ENCODE assay signal across 1 cellular context in the genomic region with DNA sequence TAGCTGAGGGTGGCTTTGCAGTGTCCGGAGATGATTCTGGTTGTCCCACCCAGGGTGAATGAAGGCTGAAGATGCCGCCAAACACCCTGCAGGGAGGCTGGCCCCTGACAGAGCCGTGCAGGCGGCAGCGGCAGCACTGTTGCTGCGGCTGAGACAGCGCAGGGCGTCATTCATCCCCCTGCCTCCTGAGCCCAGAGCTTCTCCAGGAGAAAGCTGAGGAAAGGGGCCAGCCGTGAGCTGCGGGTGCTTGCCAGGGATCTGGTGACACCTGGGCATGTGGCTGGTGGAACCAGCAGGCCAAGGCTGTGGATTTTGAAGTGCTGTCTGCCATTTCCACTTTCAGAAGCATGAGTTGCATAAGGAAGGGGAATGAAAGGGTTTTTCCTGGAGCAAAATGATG.
TF ChIP-seq lines count a peak whose summit lies in the region.

No MANE protein-coding gene starts in this region.

TF ChIP-seq in liver, 16 proteins besides CTCF, POLR2A, EP300 and RAD21:
- TF ChIP-seq, protein P1, sequence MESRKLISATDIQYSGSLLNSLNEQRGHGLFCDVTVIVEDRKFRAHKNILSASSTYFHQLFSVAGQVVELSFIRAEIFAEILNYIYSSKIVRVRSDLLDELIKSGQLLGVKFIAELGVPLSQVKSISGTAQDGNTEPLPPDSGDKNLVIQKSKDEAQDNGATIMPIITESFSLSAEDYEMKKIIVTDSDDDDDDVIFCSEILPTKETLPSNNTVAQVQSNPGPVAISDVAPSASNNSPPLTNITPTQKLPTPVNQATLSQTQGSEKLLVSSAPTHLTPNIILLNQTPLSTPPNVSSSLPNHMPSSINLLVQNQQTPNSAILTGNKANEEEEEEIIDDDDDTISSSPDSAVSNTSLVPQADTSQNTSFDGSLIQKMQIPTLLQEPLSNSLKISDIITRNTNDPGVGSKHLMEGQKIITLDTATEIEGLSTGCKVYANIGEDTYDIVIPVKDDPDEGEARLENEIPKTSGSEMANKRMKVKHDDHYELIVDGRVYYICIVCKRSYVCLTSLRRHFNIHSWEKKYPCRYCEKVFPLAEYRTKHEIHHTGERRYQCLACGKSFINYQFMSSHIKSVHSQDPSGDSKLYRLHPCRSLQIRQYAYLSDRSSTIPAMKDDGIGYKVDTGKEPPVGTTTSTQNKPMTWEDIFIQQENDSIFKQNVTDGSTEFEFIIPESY (IDR thresholded peaks at IDR 0.05): no peak
- TF ChIP-seq REST (IDR thresholded peaks at IDR 0.05): no peak
- TF ChIP-seq, protein P2, sequence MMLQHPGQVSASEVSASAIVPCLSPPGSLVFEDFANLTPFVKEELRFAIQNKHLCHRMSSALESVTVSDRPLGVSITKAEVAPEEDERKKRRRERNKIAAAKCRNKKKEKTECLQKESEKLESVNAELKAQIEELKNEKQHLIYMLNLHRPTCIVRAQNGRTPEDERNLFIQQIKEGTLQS (IDR thresholded peaks at IDR 0.05): no peak
- TF ChIP-seq FOXA1 (IDR thresholded peaks at IDR 0.05): no peak
- no peak for TF ChIP-seq HNF4G (IDR thresholded peaks at IDR 0.05)
- TF ChIP-seq NR2F2 (IDR thresholded peaks at IDR 0.05): no peak
- no peak for TF ChIP-seq HNF4A (conservative IDR thresholded peaks at IDR 0.05)
- no peak for TF ChIP-seq JUND (IDR thresholded peaks at IDR 0.05)
- no peak for TF ChIP-seq MAX (IDR thresholded peaks at IDR 0.05)
- TF ChIP-seq RXRA (IDR thresholded peaks at IDR 0.05): no peak
- TF ChIP-seq YY1 (IDR thresholded peaks at IDR 0.05): no peak
- no peak for TF ChIP-seq FOXA2 (IDR thresholded peaks at IDR 0.05)
- TF ChIP-seq TAF1 (conservative IDR thresholded peaks at IDR 0.05): no peak
- no peak for TF ChIP-seq GABPA (IDR thresholded peaks at IDR 0.05 in 1 of 2, conservative IDR thresholded peaks at IDR 0.05 in 1 of 2)
- TF ChIP-seq SP1 (IDR thresholded peaks at IDR 0.05): no peak
- no peak for TF ChIP-seq EGR1 (IDR thresholded peaks at IDR 0.05; ENCODE audit: low read depth in 2 of 2)
